Comparison of ENCODE assay signal across 25 cellular contexts in the genomic region with DNA sequence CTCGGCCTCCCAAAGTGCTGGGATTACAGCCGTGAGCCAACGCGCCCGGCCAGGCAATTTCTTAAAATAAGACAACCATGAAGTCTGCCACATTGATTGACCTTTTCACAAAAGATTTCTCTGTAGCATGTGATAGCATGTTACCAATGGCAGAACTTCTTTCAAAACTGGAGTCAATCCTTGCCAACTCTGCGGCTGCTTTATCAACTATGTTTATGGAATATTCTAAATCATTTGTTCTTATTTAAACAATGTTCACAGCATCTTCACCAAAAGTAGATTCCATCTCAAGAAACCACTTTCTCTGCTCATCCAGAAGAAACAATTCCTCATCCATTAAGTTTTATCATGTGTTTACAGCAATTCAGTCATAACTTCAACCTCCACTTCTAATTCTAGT. TPM values are rescaled to one million over a fixed set of nuclear protein-coding genes. Genes with fewer than 3 reads are reported as not detected.
A peak's percentile ranks its signal among the peaks of the same experiment; 100 is the strongest.
DNase-seq lines count a peak whose midpoint lies in the region; ATAC-seq and TF ChIP-seq lines count a peak whose summit lies in the region.
"Had no signal": no experiment of that assay in that cellular context is flagged by ENCODE, and none has a peak within 500 bp of the region (broad histone marks: within the 10 kb centered on the region; RNA-seq: fewer than 3 reads in every experiment).

No MANE protein-coding gene starts in this region.

- TF ChIP-seq POLR2A in IMR-90 (IDR thresholded peaks at IDR 0.05; ENCODE audit: low read depth, low read length) = no peak

- H3K4me1 Mint-ChIP-seq in activated naive CD8-positive, alpha-beta T cell (ENCODE audit: low read depth) = peaks cover 64% of the 10 kb centered on the region
- H3K4me1 Mint-ChIP-seq in activated naive CD8-positive, alpha-beta T cell treated with anti-CD3 and anti-CD28 coated beads for 36 hours = peaks cover 47% of the 10 kb centered on the region
- H3K4me1 Mint-ChIP-seq in central memory CD8-positive, alpha-beta T cell = peaks cover 61% of the 10 kb centered on the region

- no peak overlapping the region for H2BK120ac ChIP-seq in IMR-90 (ENCODE audit: low read depth, low read length)
- H2BK120ac ChIP-seq in mesendoderm (ENCODE audit: low read depth, low read length) = no peak overlapping the region

- H3K79me1 ChIP-seq in IMR-90 (ENCODE audit: low read depth in 1 of 2, low read length in 2 of 2) (peaks cover 19 to 68% of the 10 kb centered on the region in 2 experiments; a peak in 3 of 4 replicates), mesendoderm (ENCODE audit: low read length) (peaks cover 6% of the 10 kb centered on the region)

- H3K56ac ChIP-seq in IMR-90 (ENCODE audit: extremely low read depth, insufficient read depth, low read length) (no peak overlapping the region), mesendoderm (ENCODE audit: low read length) (no peak overlapping the region)

- H3K4me3 Mint-ChIP-seq in activated naive CD8-positive, alpha-beta T cell = peak overlapping the region; percentile 22
- no peak overlapping the region for H3K4me3 Mint-ChIP-seq in activated naive CD8-positive, alpha-beta T cell treated with anti-CD3 and anti-CD28 coated beads for 36 hours
- H3K4me3 Mint-ChIP-seq in central memory CD8-positive, alpha-beta T cell = no peak overlapping the region

- in situ Hi-C loops in IMR-90 (cut with MboI; ENCODE audit: low sequenced_read_pairs) = no loop called here

- H3K27ac ChIP-seq in IMR-90 (ENCODE audit: insufficient read depth, low read length) = no peak overlapping the region
- H3K27ac ChIP-seq in mesendoderm (ENCODE audit: low read depth, low read length) = no peak overlapping the region
- H3K27ac ChIP-seq: A549, SK-N-MC had no signal

- H4K20me1 ChIP-seq in IMR-90 (ENCODE audit: insufficient read depth, low read length) = peaks cover 28% of the 10 kb centered on the region

- peaks cover 13% of the 10 kb centered on the region for H3K36me3 ChIP-seq in IMR-90 (ENCODE audit: control insufficient read depth, insufficient read depth, low read length)
- H3K36me3 ChIP-seq in mesendoderm (ENCODE audit: control insufficient read depth, insufficient read depth, low read length) = peaks cover 2% of the 10 kb centered on the region

- CTCF ChIA-PET in IMR-90 (lab: Yijun Ruan, JAX) = no interaction called here

- H3K27ac Mint-ChIP-seq in activated naive CD8-positive, alpha-beta T cell = no peak overlapping the region
- no peak overlapping the region for H3K27ac Mint-ChIP-seq in activated naive CD8-positive, alpha-beta T cell treated with anti-CD3 and anti-CD28 coated beads for 36 hours
- peak overlapping the region; percentile 19 for H3K27ac Mint-ChIP-seq in central memory CD8-positive, alpha-beta T cell (ENCODE audit: low read depth)

- H4K8ac ChIP-seq in IMR-90 (ENCODE audit: low read depth in 2 of 2, low read length in 2 of 2) (no peak overlapping the region; a peak in 1 of 4 replicates), mesendoderm (ENCODE audit: low read depth, low read length) (no peak overlapping the region)

- H2BK5ac ChIP-seq in IMR-90 (ENCODE audit: low read depth, low read length, poor library complexity, severe bottlenecking) = peak overlapping the region; percentile 5
- H2BK5ac ChIP-seq in mesendoderm (ENCODE audit: low read length) = no peak overlapping the region

- peaks cover 11% of the 10 kb centered on the region for H3K79me2 ChIP-seq in mesendoderm (ENCODE audit: control insufficient read depth, insufficient read depth, low read length)

- no peak overlapping the region for H4K91ac ChIP-seq in IMR-90 (ENCODE audit: insufficient read depth, low read depth, low read length)

- no peak overlapping the region for H3K23ac ChIP-seq in IMR-90 (ENCODE audit: low read depth, low read length)
- no peak overlapping the region for H3K23ac ChIP-seq in mesendoderm (ENCODE audit: low read length)

- H3K9me3 ChIP-seq in IMR-90 (ENCODE audit: control insufficient read depth, insufficient read depth, low read length) = no peaks in the 10 kb centered on the region
- H3K9me3 ChIP-seq: A549, HAP-1 had no signal

- no peak overlapping the region for H2BK20ac ChIP-seq in IMR-90 (ENCODE audit: low read depth, low read length)

- H3K36me3 Mint-ChIP-seq in activated naive CD8-positive, alpha-beta T cell = peaks cover 25% of the 10 kb centered on the region
- H3K36me3 Mint-ChIP-seq in activated naive CD8-positive, alpha-beta T cell treated with anti-CD3 and anti-CD28 coated beads for 36 hours = peaks cover 40% of the 10 kb centered on the region
- peaks cover 31% of the 10 kb centered on the region for H3K36me3 Mint-ChIP-seq in central memory CD8-positive, alpha-beta T cell (ENCODE audit: insufficient read depth)

- no peak overlapping the region for H3K14ac ChIP-seq in IMR-90 (replicated peaks; ENCODE audit: low read depth, low read length)

- no peak for TF ChIP-seq CTCF in IMR-90 (conservative IDR thresholded peaks at IDR 0.05; ENCODE audit: low read depth, low read length)

- WGBS in IMR-90 (ENCODE audit: extremely low coverage in 2 of 2, insufficient read length in 1 of 2), 2 experiments = 77% methylated on average over 4 of the region's 6 CpGs; no CpG with 5 or more reads in 1 of the 2 experiments
- no CpG with 5 or more reads among the region's 6 CpGs for WGBS in mesendoderm (ENCODE audit: extremely low coverage, insufficient coverage, low lambda C conversion rate)

- no peak overlapping the region for H2AK5ac ChIP-seq in IMR-90 (ENCODE audit: low read depth, low read length)
- H2AK5ac ChIP-seq in mesendoderm (ENCODE audit: low read length) = no peak overlapping the region

- no TSS peak for BruUV-seq in IMR-90 (replicated peaks; lab: Mats Ljungman, UMichigan)

- H3K4ac ChIP-seq in IMR-90 (ENCODE audit: low read depth, low read length) = no peak overlapping the region
- H3K4ac ChIP-seq in mesendoderm (ENCODE audit: low read depth, low read length) = no peak overlapping the region

- dilution Hi-C loops in IMR-90 (cut with HindIII; ENCODE audit: low sequenced_read_pairs, unreplicated experiment) = no loop called here

- DNase-seq in activated naive CD8-positive, alpha-beta T cell treated with anti-CD3 and anti-CD28 coated beads for 36 hours = no peak
- peak; percentile 50 for DNase-seq in IMR-90
- no peak for DNase-seq in central memory CD8-positive, alpha-beta T cell (ENCODE audit: low spot score in 2 of 2)
- no peak for DNase-seq in OCI-M2 (lab: John Stamatoyannopoulos, UW; ENCODE audit: unreplicated experiment)
- DNase-seq in mesendoderm = no peak
- no peak for DNase-seq in HPDE6-E6E7 (ENCODE audit: extremely low spot score)
- DNase-seq: C1 segment of cervical spinal cord; CD4-positive, alpha-beta memory T cell; COR-L47; DMS79; GDM1; GOT3; NCI-H1092; NCI-H1417 treated with DMSO at 0.1 percent for 48 hours; NCI-H1694 treated with DMSO at 0.1 percent for 48 hours; NCI-H2081; NCI-H2227 treated with DMSO at 0.1 percent for 48 hours; NCI-H69; OCI-M1; SIG-M5 had no signal

- H3K4me1 ChIP-seq in IMR-90 (ENCODE audit: control insufficient read depth, insufficient read depth, low read length) (peaks cover 12% of the 10 kb centered on the region), mesendoderm (ENCODE audit: control insufficient read depth, low read depth, low read length) (no peaks in the 10 kb centered on the region)

- intact Hi-C loops in IMR-90 (cut with micrococcal nuclease) = loop anchor here (10.0 kb wide), 1 partner anchor 88 kb away; a partner anchor contains a TSS

- H3K4me2 ChIP-seq in IMR-90 (ENCODE audit: low read depth, low read length) (0 out of 2 replicates have a peak overlapping the region, but pooled peaks have one; percentile 23), mesendoderm (ENCODE audit: low read length) (no peak overlapping the region)
- H3K4me2 ChIP-seq: A549 had no signal

- no peak for ATAC-seq in IMR-90 (ENCODE audit: low read depth)
- no peak for ATAC-seq in central memory CD8-positive, alpha-beta T cell (replicated peaks; ENCODE audit: extremely low read depth, poor library complexity, severe bottlenecking)
- ATAC-seq: A549 had no signal

- H2AK9ac ChIP-seq in IMR-90 (replicated peaks; ENCODE audit: low read depth, low read length, poor library complexity) = no peak overlapping the region

- POLR2A ChIA-PET in IMR-90 (lab: Charles Lee; ENCODE audit: unreplicated experiment) = no interaction called here

- H3K4me3 ChIP-seq in IMR-90 (ENCODE audit: insufficient read depth, low read depth, low read length) = no peak overlapping the region
- no peak overlapping the region for H3K4me3 ChIP-seq in mesendoderm (ENCODE audit: low read length)
- H3K4me3 ChIP-seq: A549, GM12878, HAP-1, SK-N-MC had no signal

- no peak overlapping the region for H3K9ac ChIP-seq in IMR-90 (ENCODE audit: low read depth, low read length)
- no peak overlapping the region for H3K9ac ChIP-seq in mesendoderm (ENCODE audit: low read length)

- peaks cover 13% of the 10 kb centered on the region for H3K9me1 ChIP-seq in IMR-90 (ENCODE audit: insufficient read depth, low read length)

- no peaks in the 10 kb centered on the region for H3K27me3 Mint-ChIP-seq in activated naive CD8-positive, alpha-beta T cell
- H3K27me3 Mint-ChIP-seq in activated naive CD8-positive, alpha-beta T cell treated with anti-CD3 and anti-CD28 coated beads for 36 hours = no peaks in the 10 kb centered on the region
- no peaks in the 10 kb centered on the region for H3K27me3 Mint-ChIP-seq in central memory CD8-positive, alpha-beta T cell
- H3K27me3 Mint-ChIP-seq: CD4-positive, alpha-beta memory T cell had no signal

- no peaks in the 10 kb centered on the region for H3K27me3 ChIP-seq in IMR-90 (ENCODE audit: control insufficient read depth, insufficient read depth, low read length)
- no peaks in the 10 kb centered on the region for H3K27me3 ChIP-seq in mesendoderm (ENCODE audit: insufficient read depth, low read length, poor library complexity)

- H3K18ac ChIP-seq in IMR-90 (ENCODE audit: low read depth, low read length) (no peak overlapping the region), mesendoderm (ENCODE audit: low read length) (no peak overlapping the region)

- TF ChIP-seq RAD21 in IMR-90 (IDR thresholded peaks at IDR 0.05; ENCODE audit: low read length) = no peak

- H3K9me3 Mint-ChIP-seq in activated naive CD8-positive, alpha-beta T cell (ENCODE audit: low read depth) = no peaks in the 10 kb centered on the region
- H3K9me3 Mint-ChIP-seq in activated naive CD8-positive, alpha-beta T cell treated with anti-CD3 and anti-CD28 coated beads for 36 hours = no peaks in the 10 kb centered on the region
- H3K9me3 Mint-ChIP-seq in central memory CD8-positive, alpha-beta T cell = no peaks in the 10 kb centered on the region
- H3K9me3 Mint-ChIP-seq: CD4-positive, alpha-beta memory T cell had no signal

- H4K5ac ChIP-seq in IMR-90 (ENCODE audit: low read depth, low read length) (no peak overlapping the region), mesendoderm (ENCODE audit: low read length) (no peak overlapping the region)

- H2AFZ ChIP-seq in IMR-90 (replicated peaks; ENCODE audit: low read length, poor library complexity) = no peak overlapping the region

- H2BK15ac ChIP-seq in IMR-90 (ENCODE audit: low read depth, low read length) (no peak overlapping the region), mesendoderm (replicated peaks; ENCODE audit: low read depth) (no peak overlapping the region)

RNA-seq across cellular contexts. Expression of a gene that starts 9.4 kb away (rescaled TPM):
- total RNA-seq in activated naive CD8-positive, alpha-beta T cell treated with anti-CD3 and anti-CD28 coated beads for 36 hours = 10 to 100 TPM; 27.5 to 31.3 TPM
- 30.1 and 48.9 TPM in 2 replicates for total RNA-seq in IMR-90 (2012; rRNA removed)
- 5.0 and 6.5 TPM in 2 replicates for polyA plus RNA-seq in IMR-90 (2012; rRNA removed)
- 1.0 and 1.1 TPM in 2 replicates for polyA plus RNA-seq in IMR-90 (2012; cell fraction: cytosol; rRNA removed)
- 1.8 and 9.8 TPM in 2 replicates for polyA plus RNA-seq in IMR-90 (2012; cell fraction: nucleus; rRNA removed; ENCODE audit: low replicate concordance)
- 7.3 TPM for polyA plus RNA-seq in mesendoderm (2013, experiment 1 of 2)
- 6.9 TPM for polyA plus RNA-seq in mesendoderm (2013, experiment 2 of 2)

RNA-seq across cellular contexts. Expression of a gene that starts 37.0 kb away (rescaled TPM):
- total RNA-seq in activated naive CD8-positive, alpha-beta T cell treated with anti-CD3 and anti-CD28 coated beads for 36 hours = 10 to 100 TPM; 13.8 to 13.9 TPM
- 5.6 and 8.6 TPM in 2 replicates for total RNA-seq in IMR-90 (2012; rRNA removed)
- polyA plus RNA-seq in IMR-90 (2012; rRNA removed) = 3.1 and 3.7 TPM in 2 replicates
- 1.6 and 2.4 TPM in 2 replicates for polyA plus RNA-seq in IMR-90 (2012; cell fraction: cytosol; rRNA removed)
- 5.0 and 15.5 TPM in 2 replicates for polyA plus RNA-seq in IMR-90 (2012; cell fraction: nucleus; rRNA removed; ENCODE audit: low replicate concordance)
- 2.0 TPM for polyA plus RNA-seq in mesendoderm (2013, experiment 1 of 2)
- polyA plus RNA-seq in mesendoderm (2013, experiment 2 of 2) = 2.4 TPM
